In genomic region chr12:80239867-80240266, GRCh38 we compare ENCODE assay signal across 25 cellular contexts.
"Had no signal": no experiment of that assay in that cellular context is flagged by ENCODE, and none has a peak within 500 bp of the region (broad histone marks: within the 10 kb centered on the region; RNA-seq: fewer than 3 reads in every experiment).

No MANE protein-coding gene starts in this region.

- H3K4me3 ChIP-seq: colonic mucosa, esophagus squamous epithelium, gastrocnemius medialis, heart right ventricle, left lung, lower lobe of right lung had no signal

- ATAC-seq: effector memory CD8-positive, alpha-beta T cell; esophagus mucosa; gastrocnemius medialis; heart right ventricle; left cardiac atrium; left lung; left ventricle myocardium superior; lower lobe of right lung; naive thymus-derived CD4-positive, alpha-beta T cell had no signal

- FAIRE-seq: endometrium, keratinocyte had no signal

- H3K36me3 ChIP-seq: colonic mucosa, esophagus squamous epithelium, gastrocnemius medialis, heart right ventricle, left lung, lower lobe of right lung had no signal

- H3K27me3 ChIP-seq: colonic mucosa, esophagus squamous epithelium, gastrocnemius medialis, heart right ventricle, left lung had no signal

- H3K9me3 ChIP-seq: colonic mucosa, esophagus squamous epithelium, gastrocnemius medialis, left lung, lower lobe of right lung had no signal

- DNase-seq: colonic mucosa; cortex of kidney; effector CD8-positive, alpha-beta T cell; effector memory CD8-positive, alpha-beta T cell; endodermal cell; erythroblast; esophagus squamous epithelium; foreskin fibroblast; foreskin melanocyte; gastrocnemius medialis; glutamatergic neuron; head of caudate nucleus; heart right ventricle; hippocampal formation; left cardiac atrium; left lung; left ventricle myocardium superior; lower lobe of right lung; mesenchymal stem cell; midbrain; naive thymus-derived CD4-positive, alpha-beta T cell had no signal

- H3K27ac ChIP-seq: colonic mucosa, epithelial cell of prostate, esophagus squamous epithelium, gastrocnemius medialis, heart right ventricle, left lung, lower lobe of right lung had no signal

- H3K4me1 ChIP-seq: colonic mucosa, gastrocnemius medialis, left lung, lower lobe of right lung had no signal
